In genomic region chr22:20439556-20439927, GRCh38 we compare ENCODE assay signal across 21 cellular contexts. TPM values are rescaled to one million over a fixed set of nuclear protein-coding genes. Genes with fewer than 3 reads are reported as not detected.
DNase-seq lines count a peak whose midpoint lies in the region; ATAC-seq, FAIRE-seq and TF ChIP-seq lines count a peak whose summit lies in the region.
"Had no signal": no experiment of that assay in that cellular context is flagged by ENCODE, and none has a peak within 500 bp of the region (broad histone marks: within the 10 kb centered on the region; RNA-seq: fewer than 3 reads in every experiment).

No MANE protein-coding gene starts in this region.

- ATAC-seq in HepG2 (no peak), GM21825 (IDR thresholded peaks at IDR 0.05; ENCODE audit: unreplicated experiment) (no peak)
- ATAC-seq in effector memory CD8-positive, alpha-beta T cell (replicated peaks): no peak

- H3K27ac ChIP-seq in astrocyte (ENCODE audit: low read depth, low read length) (no peak overlapping the region), HepG2 (ENCODE audit: extremely low read length, insufficient read depth, low read length) (no peak overlapping the region)
- H3K27ac ChIP-seq: VCaP had no signal

- in situ Hi-C loops in HepG2 (cut with HindIII; ENCODE audit: extremely low pct_ligation_motif_present, low pct_unique_long_range_greater_than_20kb): no loop called here

- peaks cover 27% of the 10 kb centered on the region for H3K27me3 Mint-ChIP-seq in astrocyte (ENCODE audit: low read depth, unreplicated experiment)
- peaks cover 33% of the 10 kb centered on the region for H3K27me3 Mint-ChIP-seq in activated CD4-positive, alpha-beta memory T cell treated with anti-CD3 and anti-CD28 coated beads, Interleukin-2, amount 10 ng/mL, durations not matched to agents 7 days and 5 days
- H3K27me3 Mint-ChIP-seq in effector memory CD8-positive, alpha-beta T cell: peaks cover 29 to 45% of the 10 kb centered on the region in 2 donors

- H3K4me1 ChIP-seq in astrocyte (ENCODE audit: insufficient read depth, low read length): peaks cover 14% of the 10 kb centered on the region
- peaks cover 44% of the 10 kb centered on the region for H3K4me1 ChIP-seq in HepG2 (ENCODE audit: insufficient read depth, low read length)

- H3K9me3 ChIP-seq in astrocyte (ENCODE audit: insufficient read depth, low read depth, low read length) (no peaks in the 10 kb centered on the region), HepG2 (ENCODE audit: low read length) (no peaks in the 10 kb centered on the region)
- H3K9me3 ChIP-seq: adrenal gland, HAP-1, ovary, upper lobe of right lung had no signal

- no peak overlapping the region for H3K9ac ChIP-seq in astrocyte (ENCODE audit: low read length)
- no peak overlapping the region for H3K9ac ChIP-seq in HepG2 (ENCODE audit: insufficient read depth, low read depth, low read length)

- no peaks in the 10 kb centered on the region for H3K36me3 ChIP-seq in astrocyte (ENCODE audit: insufficient read depth, low read length)
- 0 out of 5 replicates have a peak, but pooled peaks cover 0 to 1% of the 10 kb centered on the region in 2 experiments for H3K36me3 ChIP-seq in HepG2 (replicated peaks in 1 of 2; ENCODE audit: control insufficient read depth in 1 of 2, insufficient read depth in 2 of 2, low read length in 2 of 2)
- H3K36me3 ChIP-seq: ovary had no signal

- no peak for TF ChIP-seq POLR2A in HepG2 (IDR thresholded peaks at IDR 0.05; ENCODE audit: insufficient read depth in 1 of 2, low read depth in 2 of 2, low read length in 2 of 2)

- H3K79me2 ChIP-seq in astrocyte (ENCODE audit: insufficient read depth, low read length) (peaks cover 28% of the 10 kb centered on the region), HepG2 (ENCODE audit: insufficient read depth, low read length) (peaks cover 15% of the 10 kb centered on the region)

- no peak for FAIRE-seq in GM19239 (lab: Jason Lieb, UNC)
- FAIRE-seq in astrocyte (lab: Jason Lieb, UNC): no peak
- no peak for FAIRE-seq in HepG2 (lab: Jason Lieb, UNC)

- CTCF ChIA-PET in HepG2 (lab: Yijun Ruan, JAX; ENCODE audit: low intra/inter-chr PET ratio, low total read pairs): interaction anchor here (2.0 kb wide), 1 partner anchor 17 kb away, joined by 11 read pairs; no protein-coding TSS in a partner anchor
- CTCF ChIA-PET in activated CD4-positive, alpha-beta memory T cell treated with anti-CD3 and anti-CD28 coated beads, Interleukin-2, amount 10 ng/mL, durations not matched to agents 7 days and 5 days (lab: Charles Lee): interaction anchor here (0.5 kb wide), 1 partner anchor 22 kb away, joined by 4 read pairs; no protein-coding TSS in a partner anchor

- no peaks in the 10 kb centered on the region for H3K27me3 ChIP-seq in astrocyte (ENCODE audit: insufficient read depth, low read length)
- no peaks in the 10 kb centered on the region for H3K27me3 ChIP-seq in HepG2 (ENCODE audit: control insufficient read depth in 1 of 2, insufficient read depth in 2 of 2, low read length in 2 of 2)
- H3K27me3 ChIP-seq: ovary had no signal

- DNase-seq in GM19239 (ENCODE audit: insufficient read length, low spot score) (peak; percentile 16), astrocyte (ENCODE audit: low read depth) (no peak), HepG2 (ENCODE audit: low spot score) (no peak), retina (peak; percentile 2)
- DNase-seq in activated CD4-positive, alpha-beta memory T cell treated with anti-CD3 and anti-CD28 coated beads, Interleukin-2, amount 10 ng/mL, durations not matched to agents 7 days and 5 days: no peak
- DNase-seq in effector memory CD8-positive, alpha-beta T cell: no peak
- DNase-seq: activated CD4-positive, alpha-beta T cell treated with anti-CD3 and anti-CD28 coated beads, Interleukin-2, amount 50 U/mL, for 1 hour; activated CD8-positive, alpha-beta memory T cell treated with anti-CD3 and anti-CD28 coated beads, Interleukin-2, amount 50 U/mL, for 4 hours; adrenal gland; KBM-7; MM.1S; NCI-H1436 treated with DMSO at 0.1 percent for 48 hours; NCI-H2171; NCI-H69 had no signal

- H3K4me2 ChIP-seq in astrocyte (ENCODE audit: low read length) (no peak overlapping the region), HepG2 (ENCODE audit: low read depth, low read length) (no peak overlapping the region)

- peaks cover 19% of the 10 kb centered on the region for H3K36me3 Mint-ChIP-seq in astrocyte (ENCODE audit: low read depth, unreplicated experiment)
- peaks cover 13% of the 10 kb centered on the region for H3K36me3 Mint-ChIP-seq in activated CD4-positive, alpha-beta memory T cell treated with anti-CD3 and anti-CD28 coated beads, Interleukin-2, amount 10 ng/mL, durations not matched to agents 7 days and 5 days (ENCODE audit: low read depth)
- peaks cover 13% of the 10 kb centered on the region for H3K36me3 Mint-ChIP-seq in effector memory CD8-positive, alpha-beta T cell (ENCODE audit: insufficient read depth)

- H3K4me3 ChIP-seq in astrocyte (ENCODE audit: insufficient read depth, low read depth, low read length) (no peak overlapping the region), HepG2 (replicated peaks in 1 of 3; ENCODE audit: insufficient read depth in 1 of 3, low read depth in 2 of 3, low read length in 3 of 3) (no peak overlapping the region)
- H3K4me3 ChIP-seq: adrenal gland, HAP-1, ovary had no signal

- no peak for TF ChIP-seq CTCF in astrocyte (IDR thresholded peaks at IDR 0.05; ENCODE audit: insufficient read depth, low read depth, low read length)
- no peak for TF ChIP-seq CTCF in HepG2 (CRISPR knock-in tag; IDR thresholded peaks at IDR 0.05)

- no TSS peak for BruUV-seq in HepG2 (replicated peaks; lab: Mats Ljungman, UMichigan)

- WGBS in HepG2 (ENCODE audit: low lambda C conversion rate): 89% methylated on average over 4 of the region's 4 CpGs

- TF ChIP-seq RAD21 in HepG2 (CRISPR knock-in tag; IDR thresholded peaks at IDR 0.05): no peak

- H2AFZ ChIP-seq in astrocyte (ENCODE audit: low read depth, low read length) (no peak overlapping the region), HepG2 (ENCODE audit: low read length) (no peak overlapping the region)

- H3K4me1 Mint-ChIP-seq in astrocyte (ENCODE audit: low read depth, unreplicated experiment): peaks cover 9% of the 10 kb centered on the region
- peaks cover 11% of the 10 kb centered on the region for H3K4me1 Mint-ChIP-seq in activated CD4-positive, alpha-beta memory T cell treated with anti-CD3 and anti-CD28 coated beads, Interleukin-2, amount 10 ng/mL, durations not matched to agents 7 days and 5 days
- peaks cover 15 to 22% of the 10 kb centered on the region in 2 donors for H3K4me1 Mint-ChIP-seq in effector memory CD8-positive, alpha-beta T cell (ENCODE audit: low read depth in 2 of 2)

- no peaks in the 10 kb centered on the region for H3K9me3 Mint-ChIP-seq in astrocyte (ENCODE audit: unreplicated experiment)
- no peaks in the 10 kb centered on the region for H3K9me3 Mint-ChIP-seq in activated CD4-positive, alpha-beta memory T cell treated with anti-CD3 and anti-CD28 coated beads, Interleukin-2, amount 10 ng/mL, durations not matched to agents 7 days and 5 days
- H3K9me3 Mint-ChIP-seq in effector memory CD8-positive, alpha-beta T cell: no peaks in the 10 kb centered on the region
- H3K9me3 Mint-ChIP-seq: activated T-helper 2 cell treated with anti-CD3 and anti-CD28 coated beads, Interferon-gamma antibody, Interleukin-2, Interleukin-4, amounts not matched to agents 10 μg/mL and 5 μg/mL and 100 μg/mL, durations not matched to agents 14 hours and 24 hours and 36 hours; T-helper 2 cell treated with Interferon-gamma antibody and Interleukin-4, amounts not matched to agents 5 μg/mL and 100 μg/mL, for 36 hours had no signal

- intact Hi-C loops in HepG2 (cut with micrococcal nuclease; ENCODE audit: unreplicated experiment): loop anchor here (1.0 kb wide), 1 partner anchor 17 kb away; no protein-coding TSS in a partner anchor

- TF ChIP-seq EP300 in HepG2 (IDR thresholded peaks at IDR 0.05; ENCODE audit: low read depth in 2 of 2, low read length in 2 of 2): no peak
- no peak for TF ChIP-seq EP300 in HepG2 (CRISPR knock-in tag; IDR thresholded peaks at IDR 0.05; ENCODE audit: borderline replicate concordance)

- peak overlapping the region; percentile 40 for H3K4me3 Mint-ChIP-seq in astrocyte (ENCODE audit: unreplicated experiment)
- no peak overlapping the region for H3K4me3 Mint-ChIP-seq in activated CD4-positive, alpha-beta memory T cell treated with anti-CD3 and anti-CD28 coated beads, Interleukin-2, amount 10 ng/mL, durations not matched to agents 7 days and 5 days
- peak overlapping the region in 1 of 2 donors; percentile 22 for H3K4me3 Mint-ChIP-seq in effector memory CD8-positive, alpha-beta T cell
- H3K4me3 Mint-ChIP-seq: T-helper 2 cell treated with Interferon-gamma antibody and Interleukin-4, amounts not matched to agents 5 μg/mL and 100 μg/mL, for 36 hours had no signal

- H4K20me1 ChIP-seq in astrocyte (ENCODE audit: insufficient read depth, low read length) (peaks cover 39% of the 10 kb centered on the region), HepG2 (ENCODE audit: insufficient read depth, low read length) (peaks cover 14% of the 10 kb centered on the region)

- no peak overlapping the region for H3K27ac Mint-ChIP-seq in astrocyte (ENCODE audit: unreplicated experiment)
- H3K27ac Mint-ChIP-seq in activated CD4-positive, alpha-beta memory T cell treated with anti-CD3 and anti-CD28 coated beads, Interleukin-2, amount 10 ng/mL, durations not matched to agents 7 days and 5 days: no peak overlapping the region
- peak overlapping the region in 1 of 2 donors; percentile 36 for H3K27ac Mint-ChIP-seq in effector memory CD8-positive, alpha-beta T cell
- H3K27ac Mint-ChIP-seq: activated T-helper 2 cell treated with anti-CD3 and anti-CD28 coated beads, Interferon-gamma antibody, Interleukin-2, Interleukin-4, amounts not matched to agents 10 μg/mL and 5 μg/mL and 100 μg/mL, durations not matched to agents 14 hours and 24 hours and 36 hours; T-helper 2 cell treated with Interferon-gamma antibody and Interleukin-4, amounts not matched to agents 5 μg/mL and 100 μg/mL, for 36 hours had no signal

- POLR2A ChIA-PET in HepG2 (lab: Yijun Ruan, JAX): no interaction called here
- POLR2A ChIA-PET in activated CD4-positive, alpha-beta memory T cell treated with anti-CD3 and anti-CD28 coated beads, Interleukin-2, amount 10 ng/mL, durations not matched to agents 7 days and 5 days (lab: Charles Lee): no interaction called here

RNA-seq across cellular contexts. Expression of gene SCARF2, which starts 1.9 kb away (rescaled TPM):
- 17.3 and 22.5 TPM in 2 replicates for total RNA-seq in astrocyte
- total RNA-seq in HepG2 (2016; rRNA removed; fragmentation: Illumina TruSeq; extraction: Trizol): 1.4 and 3.3 TPM in 2 replicates
- total RNA-seq in HepG2 (2016; cell fraction: cytosol; rRNA removed; fragmentation: Illumina TruSeq; extraction: Trizol; ENCODE audit: low read depth): 0.91 and 1.2 TPM in 2 replicates
- total RNA-seq in HepG2 (2016; cell fraction: insoluble cytoplasmic fraction; rRNA removed; fragmentation: Illumina TruSeq; extraction: Trizol): 1.2 and 3.8 TPM in 2 replicates
- 3.2 and 3.6 TPM in 2 replicates for total RNA-seq in HepG2 (2016; cell fraction: membrane; rRNA removed; fragmentation: Illumina TruSeq; extraction: Trizol)
- total RNA-seq in HepG2 (2016; cell fraction: nucleus; rRNA removed; fragmentation: Illumina TruSeq; extraction: Trizol): 3.9 and 5.7 TPM in 2 replicates
- polyA plus RNA-seq in HepG2 (2011; rRNA removed): 6.2 and 6.9 TPM in 2 replicates
- polyA plus RNA-seq in HepG2 (2011; cell fraction: cytosol; rRNA removed): 3.9 and 8.3 TPM in 2 replicates
- 27.6 and 34.9 TPM in 2 replicates for polyA plus RNA-seq in HepG2 (2011; cell fraction: nucleus; rRNA removed)
- polyA plus RNA-seq in HepG2 (2012): 3.1 and 5.3 TPM in 2 replicates
- polyA plus RNA-seq in HepG2 (2016; cell fraction: cytosol; fragmentation: Illumina TruSeq; extraction: Trizol; ENCODE audit: low read depth): 1.2 and 1.4 TPM in 2 replicates
- polyA plus RNA-seq in HepG2 (2016; cell fraction: insoluble cytoplasmic fraction; fragmentation: Illumina TruSeq; extraction: Trizol; ENCODE audit: low read depth): 1.7 and 2.6 TPM in 2 replicates
- 2.8 and 3.9 TPM in 2 replicates for polyA plus RNA-seq in HepG2 (2016; cell fraction: membrane; fragmentation: Illumina TruSeq; extraction: Trizol; ENCODE audit: low read depth)
- 11.7 and 16.2 TPM in 2 replicates for polyA plus RNA-seq in HepG2 (2016; cell fraction: nucleus; fragmentation: Illumina TruSeq; extraction: Trizol; ENCODE audit: insufficient read depth, low read depth)
- 0.14 and 12.4 TPM in 2 replicates for polyA minus RNA-seq in HepG2 (2011; rRNA and poly(A)+ RNA removed; ENCODE audit: low replicate concordance)
- polyA minus RNA-seq in HepG2 (2011; cell fraction: cytosol; rRNA and poly(A)+ RNA removed): 6.0 and 7.1 TPM in 2 replicates
- polyA minus RNA-seq in HepG2 (2011; cell fraction: nucleus; rRNA and poly(A)+ RNA removed): 3.1 and 4.7 TPM in 2 replicates
- 1 to 10 TPM; 1.1 to 1.2 TPM for total RNA-seq in activated CD4-positive, alpha-beta memory T cell treated with anti-CD3 and anti-CD28 coated beads, Interleukin-2, amount 10 ng/mL, durations not matched to agents 7 days and 5 days

RNA-seq across cellular contexts. Expression of gene ZNF74, which starts 45.6 kb away (rescaled TPM):
- 14.2 and 14.3 TPM in 2 replicates for total RNA-seq in astrocyte
- total RNA-seq in HepG2 (2016; rRNA removed; fragmentation: Illumina TruSeq; extraction: Trizol): 7.4 and 9.1 TPM in 2 replicates
- total RNA-seq in HepG2 (2016; cell fraction: cytosol; rRNA removed; fragmentation: Illumina TruSeq; extraction: Trizol; ENCODE audit: low read depth): 2.3 and 2.6 TPM in 2 replicates
- 7.5 and 8.7 TPM in 2 replicates for total RNA-seq in HepG2 (2016; cell fraction: insoluble cytoplasmic fraction; rRNA removed; fragmentation: Illumina TruSeq; extraction: Trizol)
- total RNA-seq in HepG2 (2016; cell fraction: membrane; rRNA removed; fragmentation: Illumina TruSeq; extraction: Trizol): 6.5 and 7.6 TPM in 2 replicates
- 5.6 and 6.4 TPM in 2 replicates for total RNA-seq in HepG2 (2016; cell fraction: nucleus; rRNA removed; fragmentation: Illumina TruSeq; extraction: Trizol)
- polyA plus RNA-seq in HepG2 (2011; rRNA removed): 6.3 and 8.0 TPM in 2 replicates
- 6.8 and 8.8 TPM in 2 replicates for polyA plus RNA-seq in HepG2 (2011; cell fraction: cytosol; rRNA removed)
- polyA plus RNA-seq in HepG2 (2011; cell fraction: nucleus; rRNA removed): 11.9 and 12.4 TPM in 2 replicates
- 4.3 and 6.4 TPM in 2 replicates for polyA plus RNA-seq in HepG2 (2012)
- 0.99 and 1.6 TPM in 2 replicates for polyA plus RNA-seq in HepG2 (2016; cell fraction: cytosol; fragmentation: Illumina TruSeq; extraction: Trizol; ENCODE audit: low read depth)
- 7.3 and 8.1 TPM in 2 replicates for polyA plus RNA-seq in HepG2 (2016; cell fraction: insoluble cytoplasmic fraction; fragmentation: Illumina TruSeq; extraction: Trizol; ENCODE audit: low read depth)
- polyA plus RNA-seq in HepG2 (2016; cell fraction: membrane; fragmentation: Illumina TruSeq; extraction: Trizol; ENCODE audit: low read depth): 3.6 and 4.5 TPM in 2 replicates
- 13.8 and 14.4 TPM in 2 replicates for polyA plus RNA-seq in HepG2 (2016; cell fraction: nucleus; fragmentation: Illumina TruSeq; extraction: Trizol; ENCODE audit: insufficient read depth, low read depth)
- polyA minus RNA-seq in HepG2 (2011; rRNA and poly(A)+ RNA removed; ENCODE audit: low replicate concordance): 6.5 and 20.0 TPM in 2 replicates
- 7.4 and 8.5 TPM in 2 replicates for polyA minus RNA-seq in HepG2 (2011; cell fraction: cytosol; rRNA and poly(A)+ RNA removed)
- 3.9 and 4.2 TPM in 2 replicates for polyA minus RNA-seq in HepG2 (2011; cell fraction: nucleus; rRNA and poly(A)+ RNA removed)
- total RNA-seq in activated CD4-positive, alpha-beta memory T cell treated with anti-CD3 and anti-CD28 coated beads, Interleukin-2, amount 10 ng/mL, durations not matched to agents 7 days and 5 days: 1 to 10 TPM; 6.1 to 6.2 TPM

RNA-seq across cellular contexts. Expression of gene KLHL22, which starts 56.1 kb away (rescaled TPM):
- total RNA-seq in astrocyte: 13.7 and 14.0 TPM in 2 replicates
- 11.3 and 14.8 TPM in 2 replicates for total RNA-seq in HepG2 (2016; rRNA removed; fragmentation: Illumina TruSeq; extraction: Trizol)
- total RNA-seq in HepG2 (2016; cell fraction: cytosol; rRNA removed; fragmentation: Illumina TruSeq; extraction: Trizol; ENCODE audit: low read depth): 3.5 and 4.2 TPM in 2 replicates
- total RNA-seq in HepG2 (2016; cell fraction: insoluble cytoplasmic fraction; rRNA removed; fragmentation: Illumina TruSeq; extraction: Trizol): 9.8 and 17.0 TPM in 2 replicates
- total RNA-seq in HepG2 (2016; cell fraction: membrane; rRNA removed; fragmentation: Illumina TruSeq; extraction: Trizol): 5.6 and 6.4 TPM in 2 replicates
- 16.4 and 19.9 TPM in 2 replicates for total RNA-seq in HepG2 (2016; cell fraction: nucleus; rRNA removed; fragmentation: Illumina TruSeq; extraction: Trizol)
- 10.9 and 15.8 TPM in 2 replicates for polyA plus RNA-seq in HepG2 (2011; rRNA removed)
- polyA plus RNA-seq in HepG2 (2011; cell fraction: cytosol; rRNA removed): 10.9 and 13.2 TPM in 2 replicates
- polyA plus RNA-seq in HepG2 (2011; cell fraction: nucleus; rRNA removed): 24.9 and 26.8 TPM in 2 replicates
- 7.6 and 8.3 TPM in 2 replicates for polyA plus RNA-seq in HepG2 (2012)
- polyA plus RNA-seq in HepG2 (2016; cell fraction: cytosol; fragmentation: Illumina TruSeq; extraction: Trizol; ENCODE audit: low read depth): 0.76 and 1.1 TPM in 2 replicates
- polyA plus RNA-seq in HepG2 (2016; cell fraction: insoluble cytoplasmic fraction; fragmentation: Illumina TruSeq; extraction: Trizol; ENCODE audit: low read depth): 7.9 and 10.3 TPM in 2 replicates
- polyA plus RNA-seq in HepG2 (2016; cell fraction: membrane; fragmentation: Illumina TruSeq; extraction: Trizol; ENCODE audit: low read depth): 1.1 and 1.6 TPM in 2 replicates
- 21.4 and 25.4 TPM in 2 replicates for polyA plus RNA-seq in HepG2 (2016; cell fraction: nucleus; fragmentation: Illumina TruSeq; extraction: Trizol; ENCODE audit: insufficient read depth, low read depth)
- 12.1 and 32.8 TPM in 2 replicates for polyA minus RNA-seq in HepG2 (2011; rRNA and poly(A)+ RNA removed; ENCODE audit: low replicate concordance)
- 6.0 and 10.6 TPM in 2 replicates for polyA minus RNA-seq in HepG2 (2011; cell fraction: cytosol; rRNA and poly(A)+ RNA removed)
- polyA minus RNA-seq in HepG2 (2011; cell fraction: nucleus; rRNA and poly(A)+ RNA removed): 17.1 and 18.6 TPM in 2 replicates
- 10 to 100 TPM; 31.1 to 32.8 TPM for total RNA-seq in activated CD4-positive, alpha-beta memory T cell treated with anti-CD3 and anti-CD28 coated beads, Interleukin-2, amount 10 ng/mL, durations not matched to agents 7 days and 5 days

Comparison
In these comparisons a context has a peak if more than half of its experiments do, and no peak if none do; other contexts are left out.
1. DNase-seq: peak in GM19239 (single experiment) and retina (single experiment); none in astrocyte (single experiment), HepG2 (single experiment), activated CD4-positive, alpha-beta memory T cell treated with anti-CD3 and anti-CD28 coated beads, Interleukin-2, amount 10 ng/mL, durations not matched to agents 7 days and 5 days (single experiment) and effector memory CD8-positive, alpha-beta T cell (0 of 3).